Comparison of ENCODE assay signal across 24 cellular contexts in the genomic region with DNA sequence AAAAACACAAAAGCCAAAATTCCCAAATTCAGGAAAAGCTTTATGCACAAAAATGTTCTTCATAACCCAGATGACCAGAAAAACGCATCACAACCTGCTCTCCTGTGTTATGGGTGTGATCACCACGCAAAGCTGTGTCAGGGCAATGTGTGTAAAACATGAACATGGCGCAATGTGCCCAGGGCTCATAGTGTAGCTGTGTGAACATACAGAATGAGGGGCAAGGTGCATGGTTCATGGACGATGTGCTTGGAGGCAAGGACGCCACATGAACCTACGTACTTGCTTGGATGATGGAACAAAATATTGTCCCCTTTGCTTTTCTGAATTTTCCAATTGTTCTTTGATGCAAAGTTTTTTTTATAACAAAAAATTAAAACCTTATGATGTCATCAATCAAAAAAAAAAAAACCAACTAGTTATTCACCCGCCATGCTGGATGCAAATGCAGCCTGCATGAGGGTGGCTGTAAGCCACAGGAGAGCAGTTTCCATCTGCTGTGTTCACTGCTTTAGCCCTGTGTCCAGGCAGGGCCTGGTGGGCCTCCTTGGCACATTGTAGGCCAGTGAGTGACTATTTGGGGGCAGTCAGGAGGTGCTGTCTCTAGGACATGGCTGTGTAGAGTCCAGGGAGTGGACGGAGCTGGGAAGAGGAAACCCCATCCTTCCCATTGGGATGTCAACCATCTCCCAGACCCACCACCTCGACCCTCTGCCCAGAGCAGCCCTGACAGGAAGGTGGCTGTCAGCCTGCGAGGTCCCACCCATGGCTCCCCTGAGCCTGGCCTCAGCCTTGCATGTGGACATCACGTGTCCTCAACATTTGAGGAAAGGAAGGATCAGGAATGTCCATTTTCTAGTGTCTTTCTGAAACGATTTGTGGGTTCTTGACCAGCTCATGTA. TPM values are rescaled to one million over a fixed set of nuclear protein-coding genes. Genes with fewer than 3 reads are reported as not detected.
"Had no signal": no experiment of that assay in that cellular context is flagged by ENCODE, and none has a peak within 500 bp of the region (broad histone marks: within the 10 kb centered on the region; RNA-seq: fewer than 3 reads in every experiment).

No MANE protein-coding gene starts in this region.

- H3K4me3 ChIP-seq: ascending aorta, esophagus squamous epithelium, mucosa of descending colon, pancreas, stomach, testis had no signal

- H3K4me1 ChIP-seq: ascending aorta, esophagus squamous epithelium, pancreas, stomach, testis had no signal

- ATAC-seq: activated CD4-positive, CD25-positive, alpha-beta regulatory T cell treated with anti-CD3 and anti-CD28 coated beads, Interleukin-2, amount 50 U/mL, for 24 hours; activated T-cell treated with anti-CD3 and anti-CD28 coated beads, Interleukin-2, amount 50 U/mL, for 72 hours; effector memory CD8-positive, alpha-beta T cell; left lobe of liver; mucosa of descending colon; pancreas; SK-N-SH treated with all-trans-retinoic acid at 6 μM for 48 hours; T-cell had no signal

- H3K9me3 ChIP-seq: ascending aorta, esophagus squamous epithelium, mucosa of descending colon, pancreas, stomach, testis had no signal

- H3K27me3 ChIP-seq: ascending aorta, pancreas, testis had no signal

- DNase-seq: activated effector memory CD4-positive, alpha-beta T cell treated with anti-CD3 and anti-CD28 coated beads, Interleukin-2, amount 50 U/mL, for 16 hours; activated T-cell treated with anti-CD3 and anti-CD28 coated beads, Interleukin-2, amount 50 U/mL, for 72 hours; cerebellar nuclear complex; effector memory CD8-positive, alpha-beta T cell; esophagus squamous epithelium; hypothalamus; naive B cell; SIG-M5; testis had no signal

- H3K36me3 Mint-ChIP-seq: activated naive CD4-positive, alpha-beta T cell treated with anti-CD3 and anti-CD28 coated beads, Interleukin-2, amount 50 U/mL, for 24 hours; memory B cell; naive B cell; T-cell had no signal

- H3K27ac Mint-ChIP-seq: activated naive CD4-positive, alpha-beta T cell treated with anti-CD3 and anti-CD28 coated beads, Interleukin-2, amount 50 U/mL, for 24 hours; activated T-cell treated with anti-CD3 and anti-CD28 coated beads, Interleukin-2, amount 50 U/mL, for 72 hours; dendritic cell treated with granulocyte-macrophage colony-stimulating factor and Interleukin-4, amounts not matched to agents 40 ng/mL and 50 ng/mL, for 4 days; effector memory CD8-positive, alpha-beta T cell; memory B cell; naive B cell; T-cell had no signal

- H3K4me3 Mint-ChIP-seq: activated naive CD4-positive, alpha-beta T cell treated with anti-CD3 and anti-CD28 coated beads, Interleukin-2, amount 50 U/mL, for 24 hours; activated T-cell treated with anti-CD3 and anti-CD28 coated beads, Interleukin-2, amount 50 U/mL, for 72 hours; dendritic cell treated with granulocyte-macrophage colony-stimulating factor and Interleukin-4, amounts not matched to agents 40 ng/mL and 50 ng/mL, for 4 days; effector memory CD8-positive, alpha-beta T cell; memory B cell; T-cell had no signal

- H3K27ac ChIP-seq: ascending aorta, esophagus squamous epithelium, pancreas, stomach, testis had no signal

- H3K27me3 Mint-ChIP-seq: activated naive CD4-positive, alpha-beta T cell treated with anti-CD3 and anti-CD28 coated beads, Interleukin-2, amount 50 U/mL, for 24 hours; dendritic cell treated with granulocyte-macrophage colony-stimulating factor and Interleukin-4, amounts not matched to agents 40 ng/mL and 50 ng/mL, for 4 days had no signal

- FAIRE-seq: keratinocyte, pancreas had no signal

- H3K4me1 Mint-ChIP-seq: activated naive CD4-positive, alpha-beta T cell treated with anti-CD3 and anti-CD28 coated beads, Interleukin-2, amount 50 U/mL, for 24 hours; naive B cell; T-cell had no signal

- H3K36me3 ChIP-seq: ascending aorta, esophagus squamous epithelium, pancreas, stomach had no signal

- H3K9me3 Mint-ChIP-seq: activated naive CD4-positive, alpha-beta T cell treated with anti-CD3 and anti-CD28 coated beads, Interleukin-2, amount 50 U/mL, for 24 hours; activated T-cell treated with anti-CD3 and anti-CD28 coated beads, Interleukin-2, amount 50 U/mL, for 72 hours; dendritic cell treated with granulocyte-macrophage colony-stimulating factor and Interleukin-4, amounts not matched to agents 40 ng/mL and 50 ng/mL, for 4 days; effector memory CD8-positive, alpha-beta T cell; T-cell had no signal

RNA-seq across cellular contexts. Expression of a gene that starts 13.6 kb away (rescaled TPM):
- total RNA-seq: activated CD8-positive, alpha-beta memory T cell treated with anti-CD3 and anti-CD28 coated beads for 36 hours; activated T-cell treated with anti-CD3 and anti-CD28 coated beads, Interleukin-2, amount 50 U/mL, for 72 hours; ascending aorta; esophagus squamous epithelium; left lobe of liver; mucosa of descending colon; pancreas; skeletal muscle tissue; stomach; T-cell; testis; ureter had no signal

RNA-seq across cellular contexts. Expression of a gene that starts 25.0 kb away (rescaled TPM):
- total RNA-seq: activated CD8-positive, alpha-beta memory T cell treated with anti-CD3 and anti-CD28 coated beads for 36 hours; activated T-cell treated with anti-CD3 and anti-CD28 coated beads, Interleukin-2, amount 50 U/mL, for 72 hours; ascending aorta; esophagus squamous epithelium; left lobe of liver; mucosa of descending colon; pancreas; skeletal muscle tissue; stomach; T-cell; testis; ureter had no signal

RNA-seq across cellular contexts. Expression of a gene that starts 32.2 kb away (rescaled TPM):
- total RNA-seq: activated CD8-positive, alpha-beta memory T cell treated with anti-CD3 and anti-CD28 coated beads for 36 hours; activated T-cell treated with anti-CD3 and anti-CD28 coated beads, Interleukin-2, amount 50 U/mL, for 72 hours; ascending aorta; esophagus squamous epithelium; left lobe of liver; mucosa of descending colon; pancreas; skeletal muscle tissue; stomach; T-cell; testis; ureter had no signal

RNA-seq across cellular contexts. Expression of a gene that starts 47.2 kb away (rescaled TPM):
- total RNA-seq: activated CD8-positive, alpha-beta memory T cell treated with anti-CD3 and anti-CD28 coated beads for 36 hours; activated T-cell treated with anti-CD3 and anti-CD28 coated beads, Interleukin-2, amount 50 U/mL, for 72 hours; ascending aorta; esophagus squamous epithelium; left lobe of liver; mucosa of descending colon; pancreas; skeletal muscle tissue; stomach; T-cell; ureter had no signal

RNA-seq across cellular contexts. Expression of a gene that starts 54.1 kb away (rescaled TPM):
- total RNA-seq: activated CD8-positive, alpha-beta memory T cell treated with anti-CD3 and anti-CD28 coated beads for 36 hours; activated T-cell treated with anti-CD3 and anti-CD28 coated beads, Interleukin-2, amount 50 U/mL, for 72 hours; ascending aorta; esophagus squamous epithelium; left lobe of liver; mucosa of descending colon; pancreas; skeletal muscle tissue; stomach; T-cell; testis; ureter had no signal
